2 cellular contexts compared by ENCODE assay signal in the genomic region with DNA sequence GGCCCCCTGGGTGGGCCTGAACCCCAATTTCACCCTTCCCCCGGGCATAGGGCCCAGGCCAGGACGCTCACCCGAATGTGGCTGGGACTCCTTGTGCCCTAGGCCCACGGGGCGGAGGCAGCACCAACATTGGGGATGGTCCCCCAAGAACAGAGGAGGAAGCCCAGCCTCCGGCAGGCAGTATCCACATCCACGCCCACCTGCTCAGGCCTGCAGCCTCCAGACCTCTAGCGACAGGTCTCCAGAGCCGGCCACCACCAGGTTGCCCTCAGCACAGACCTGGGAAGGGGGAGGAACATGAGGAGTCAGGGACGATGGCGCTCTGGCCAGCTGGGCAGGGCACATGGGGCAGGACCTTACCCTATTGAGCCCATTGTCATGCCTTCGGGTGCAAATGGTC.
A peak's percentile ranks its signal among the peaks of the same experiment; 100 is the strongest.
TF ChIP-seq lines count a peak whose summit lies in the region.

No MANE protein-coding gene starts in this region.

TF ChIP-seq in HEK293, 187 proteins besides CTCF, POLR2A, EP300 and RAD21:
- TF ChIP-seq SCRT2 (tag by site-specific recombination; IDR thresholded peaks at IDR 0.05): peak; percentile 43; the same call in 1 of the 2 replicates
- no peak for TF ChIP-seq KLF10 (tag by site-specific recombination; IDR thresholded peaks at IDR 0.05)

TF ChIP-seq in H1, 55 proteins besides CTCF, POLR2A, EP300 and RAD21:
- TF ChIP-seq RXRA (IDR thresholded peaks at IDR 0.05; ENCODE audit: insufficient read depth, low read depth, low read length): no peak
- no peak for TF ChIP-seq CTBP2 (IDR thresholded peaks at IDR 0.05; ENCODE audit: borderline replicate concordance, insufficient read depth, insufficient read length, low read length)
- TF ChIP-seq, protein P1, sequence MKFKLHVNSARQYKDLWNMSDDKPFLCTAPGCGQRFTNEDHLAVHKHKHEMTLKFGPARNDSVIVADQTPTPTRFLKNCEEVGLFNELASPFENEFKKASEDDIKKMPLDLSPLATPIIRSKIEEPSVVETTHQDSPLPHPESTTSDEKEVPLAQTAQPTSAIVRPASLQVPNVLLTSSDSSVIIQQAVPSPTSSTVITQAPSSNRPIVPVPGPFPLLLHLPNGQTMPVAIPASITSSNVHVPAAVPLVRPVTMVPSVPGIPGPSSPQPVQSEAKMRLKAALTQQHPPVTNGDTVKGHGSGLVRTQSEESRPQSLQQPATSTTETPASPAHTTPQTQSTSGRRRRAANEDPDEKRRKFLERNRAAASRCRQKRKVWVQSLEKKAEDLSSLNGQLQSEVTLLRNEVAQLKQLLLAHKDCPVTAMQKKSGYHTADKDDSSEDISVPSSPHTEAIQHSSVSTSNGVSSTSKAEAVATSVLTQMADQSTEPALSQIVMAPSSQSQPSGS (IDR thresholded peaks at IDR 0.05; ENCODE audit: low read length): no peak
- no peak for TF ChIP-seq EGR1 (IDR thresholded peaks at IDR 0.05; ENCODE audit: borderline replicate concordance, low read depth, low read length)
- TF ChIP-seq CHD1 (IDR thresholded peaks at IDR 0.05; ENCODE audit: low read depth, low read length): no peak
- no peak for TF ChIP-seq KDM4A (IDR thresholded peaks at IDR 0.05; ENCODE audit: low read depth, low read length, severe bottlenecking)
- TF ChIP-seq BCL11A (IDR thresholded peaks at IDR 0.05; ENCODE audit: low read depth in 2 of 2, low read length in 2 of 2): no peak
